Comparison of ENCODE assay signal across 3 cellular contexts in genomic region chr6:54824225-54824624, GRCh38. TPM values are rescaled to one million over a fixed set of nuclear protein-coding genes. Genes with fewer than 3 reads are reported as not detected.
"Had no signal": no experiment of that assay in that cellular context is flagged by ENCODE, and none has a peak within 500 bp of the region (broad histone marks: within the 10 kb centered on the region; RNA-seq: fewer than 3 reads in every experiment).

No MANE protein-coding gene starts in this region.

RNA-seq across cellular contexts. Expression of gene FAM83B, which starts 22.3 kb away (rescaled TPM):
- total RNA-seq: subcutaneous adipose tissue, thoracic aorta, tibial nerve had no signal
